8 cellular contexts compared by ENCODE assay signal in the genomic region with DNA sequence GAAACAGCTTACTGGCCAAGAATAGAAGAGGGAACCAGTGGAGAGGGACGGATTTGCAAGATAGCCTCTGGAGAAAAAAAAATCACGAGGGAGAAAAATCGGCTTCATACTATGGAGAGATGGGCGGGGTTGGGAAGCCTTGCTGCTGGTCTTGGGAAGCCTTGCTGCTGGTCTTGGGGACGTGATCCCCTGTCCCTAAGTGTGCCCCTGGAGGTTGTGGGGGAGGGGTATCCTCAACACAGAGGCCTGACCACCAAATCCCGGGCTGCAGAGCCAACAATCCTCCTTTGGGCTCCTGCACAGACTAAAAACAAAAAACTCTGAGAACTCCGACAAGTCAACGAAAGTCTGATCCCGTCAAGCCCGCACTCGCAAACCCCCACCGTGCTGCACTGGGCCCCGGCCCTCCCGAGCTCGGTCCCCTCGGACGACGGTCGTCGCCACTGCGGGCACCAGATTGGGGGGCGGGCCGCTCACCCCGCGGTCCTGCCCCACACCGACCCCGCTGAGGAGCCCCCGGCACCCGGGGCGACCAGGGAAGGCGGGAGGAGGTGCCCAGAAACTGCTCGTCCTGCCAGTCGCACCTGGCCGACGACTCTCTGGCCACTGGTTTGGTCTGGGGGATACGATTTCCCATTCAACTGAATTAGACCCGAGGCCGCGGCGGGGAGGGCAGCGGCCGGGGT.
DNase-seq lines count a peak whose midpoint lies in the region; ATAC-seq and TF ChIP-seq lines count a peak whose summit lies in the region.

No MANE protein-coding gene starts in this region.

- peak; percentile 6 for ATAC-seq in HG03378 (IDR thresholded peaks at IDR 0.05; ENCODE audit: unreplicated experiment)
- no peak for ATAC-seq in HG03039 (IDR thresholded peaks at IDR 0.05; ENCODE audit: unreplicated experiment)

- H2AFZ ChIP-seq in parathyroid adenoma = peak overlapping the region; percentile 98

- peak overlapping the region; percentile 40 for H3K9ac ChIP-seq in parathyroid adenoma

- intact Hi-C loops in head of caudate nucleus (cut with DNase I) = no loop called here

- H3K4me1 ChIP-seq in parathyroid adenoma = peaks cover 6% of the 10 kb centered on the region

- H3K27ac ChIP-seq in parathyroid adenoma = no peak overlapping the region

- H3K4me3 ChIP-seq in parathyroid adenoma (ENCODE audit: low read depth, low read length) = peak overlapping the region; percentile 78

- DNase-seq in NCI-H2227 (lab: John Stamatoyannopoulos, UW; ENCODE audit: unreplicated experiment) = peak; percentile 23
- no peak for DNase-seq in NCI-H2227 treated with DMSO at 0.1 percent for 48 hours (lab: John Stamatoyannopoulos, UW)
- DNase-seq in activated CD8-positive, alpha-beta memory T cell treated with anti-CD3 and anti-CD28 coated beads, Interleukin-2, amount 50 U/mL, for 48 hours = peak; percentile 52
- DNase-seq in head of caudate nucleus = peak in 28 of 42 donors; percentile 6 to 64 (median 28)
- no peak for DNase-seq in NCI-H187 treated with DMSO at 0.1 percent for 48 hours (lab: John Stamatoyannopoulos, UW)

- H3K9me3 ChIP-seq in parathyroid adenoma (ENCODE audit: control insufficient read depth, low read length) = no peaks in the 10 kb centered on the region

- no peaks in the 10 kb centered on the region for H3K36me3 ChIP-seq in parathyroid adenoma (ENCODE audit: control insufficient read depth, insufficient read depth, low read length)

- no peaks in the 10 kb centered on the region for H3K27me3 ChIP-seq in parathyroid adenoma (ENCODE audit: control insufficient read depth, insufficient read depth, low read length)

- no peak for TF ChIP-seq CTCF in parathyroid adenoma (IDR thresholded peaks at IDR 0.05)

- peaks cover 43% of the 10 kb centered on the region for H3K79me2 ChIP-seq in parathyroid adenoma

- H3K4me2 ChIP-seq in parathyroid adenoma (ENCODE audit: low read length) = peak overlapping the region; percentile 84

Comparison
In these comparisons a context has a peak if more than half of its experiments do, and no peak if none do; other contexts are left out.
1. DNase-seq: peak in NCI-H2227 (single experiment), activated CD8-positive, alpha-beta memory T cell treated with anti-CD3 and anti-CD28 coated beads, Interleukin-2, amount 50 U/mL, for 48 hours (single experiment) and head of caudate nucleus (28 of 42); none in NCI-H2227 treated with DMSO at 0.1 percent for 48 hours (single experiment) and NCI-H187 treated with DMSO at 0.1 percent for 48 hours (single experiment).